1 cellular context compared by ENCODE assay signal in the genomic region with DNA sequence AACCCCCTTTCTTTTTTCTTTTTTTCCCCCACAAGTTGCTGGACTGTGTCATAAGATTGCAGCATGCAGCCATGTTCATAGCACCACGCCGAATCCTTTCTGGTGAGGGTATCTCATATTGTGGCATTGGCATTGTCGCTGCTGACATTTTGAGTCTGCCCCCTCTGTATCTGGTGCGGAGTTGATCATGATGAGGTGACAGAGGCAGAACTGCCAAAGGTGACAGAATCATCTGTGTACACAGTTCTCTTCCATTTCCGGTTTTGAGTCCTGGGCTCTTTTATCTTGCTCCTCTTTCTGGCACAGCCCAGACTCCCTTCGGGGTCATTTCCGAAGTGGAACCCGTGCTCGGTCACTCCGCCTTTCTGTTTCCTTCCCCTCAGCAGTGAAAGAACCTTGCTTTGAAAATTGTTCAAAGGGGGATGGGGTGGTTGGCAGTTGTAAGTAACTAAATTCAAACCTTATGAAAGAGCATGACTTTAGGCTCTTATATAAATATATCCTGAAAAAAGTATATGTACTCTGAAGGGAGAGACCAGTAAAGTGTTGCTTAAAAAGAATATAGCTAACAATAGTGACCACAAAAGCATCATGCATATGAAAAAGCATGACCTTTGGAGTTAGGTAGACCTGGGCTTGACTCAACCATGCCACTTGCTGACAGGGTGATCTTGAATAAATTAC.
A peak's percentile ranks its signal among the peaks of the same experiment; 100 is the strongest.
TF ChIP-seq lines count a peak whose summit lies in the region.

No MANE protein-coding gene starts in this region.

TF ChIP-seq in HepG2, 621 proteins besides CTCF, POLR2A, EP300 and RAD21 (continued from another document):
- TF ChIP-seq FOXP4 (CRISPR knock-in tag; IDR thresholded peaks at IDR 0.05) = no peak
- TF ChIP-seq, protein P1, sequence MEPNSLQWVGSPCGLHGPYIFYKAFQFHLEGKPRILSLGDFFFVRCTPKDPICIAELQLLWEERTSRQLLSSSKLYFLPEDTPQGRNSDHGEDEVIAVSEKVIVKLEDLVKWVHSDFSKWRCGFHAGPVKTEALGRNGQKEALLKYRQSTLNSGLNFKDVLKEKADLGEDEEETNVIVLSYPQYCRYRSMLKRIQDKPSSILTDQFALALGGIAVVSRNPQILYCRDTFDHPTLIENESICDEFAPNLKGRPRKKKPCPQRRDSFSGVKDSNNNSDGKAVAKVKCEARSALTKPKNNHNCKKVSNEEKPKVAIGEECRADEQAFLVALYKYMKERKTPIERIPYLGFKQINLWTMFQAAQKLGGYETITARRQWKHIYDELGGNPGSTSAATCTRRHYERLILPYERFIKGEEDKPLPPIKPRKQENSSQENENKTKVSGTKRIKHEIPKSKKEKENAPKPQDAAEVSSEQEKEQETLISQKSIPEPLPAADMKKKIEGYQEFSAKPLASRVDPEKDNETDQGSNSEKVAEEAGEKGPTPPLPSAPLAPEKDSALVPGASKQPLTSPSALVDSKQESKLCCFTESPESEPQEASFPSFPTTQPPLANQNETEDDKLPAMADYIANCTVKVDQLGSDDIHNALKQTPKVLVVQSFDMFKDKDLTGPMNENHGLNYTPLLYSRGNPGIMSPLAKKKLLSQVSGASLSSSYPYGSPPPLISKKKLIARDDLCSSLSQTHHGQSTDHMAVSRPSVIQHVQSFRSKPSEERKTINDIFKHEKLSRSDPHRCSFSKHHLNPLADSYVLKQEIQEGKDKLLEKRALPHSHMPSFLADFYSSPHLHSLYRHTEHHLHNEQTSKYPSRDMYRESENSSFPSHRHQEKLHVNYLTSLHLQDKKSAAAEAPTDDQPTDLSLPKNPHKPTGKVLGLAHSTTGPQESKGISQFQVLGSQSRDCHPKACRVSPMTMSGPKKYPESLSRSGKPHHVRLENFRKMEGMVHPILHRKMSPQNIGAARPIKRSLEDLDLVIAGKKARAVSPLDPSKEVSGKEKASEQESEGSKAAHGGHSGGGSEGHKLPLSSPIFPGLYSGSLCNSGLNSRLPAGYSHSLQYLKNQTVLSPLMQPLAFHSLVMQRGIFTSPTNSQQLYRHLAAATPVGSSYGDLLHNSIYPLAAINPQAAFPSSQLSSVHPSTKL (CRISPR knock-in tag; IDR thresholded peaks at IDR 0.05) = peak; percentile 42; the same call in 1 of the 2 replicates
- no peak for TF ChIP-seq REL (CRISPR knock-in tag; conservative IDR thresholded peaks at IDR 0.05)
- TF ChIP-seq RARA (CRISPR knock-in tag; IDR thresholded peaks at IDR 0.05) = peak; percentile 24; the same call in 1 of the 2 replicates
- peak; percentile 46; the same call in 1 of the 2 replicates for TF ChIP-seq GABPB1 (CRISPR knock-in tag; IDR thresholded peaks at IDR 0.05)
- TF ChIP-seq SAP130 (CRISPR knock-in tag; IDR thresholded peaks at IDR 0.05; ENCODE audit: low read depth) = peak; percentile 27; the same call in 1 of the 2 replicates
